26 cellular contexts compared by ENCODE assay signal in genomic region chr10:33236916-33237315, GRCh38.
A peak's percentile ranks its signal among the peaks of the same experiment; 100 is the strongest.
DNase-seq lines count a peak whose midpoint lies in the region; ATAC-seq, FAIRE-seq and TF ChIP-seq lines count a peak whose summit lies in the region.
"Had no signal": no experiment of that assay in that cellular context is flagged by ENCODE, and none has a peak within 500 bp of the region (broad histone marks: within the 10 kb centered on the region; RNA-seq: fewer than 3 reads in every experiment).

No MANE protein-coding gene starts in this region.

- in situ Hi-C loops in IMR-90 (cut with MboI; ENCODE audit: low sequenced_read_pairs), result no loop called here

- H3K27ac Mint-ChIP-seq in nephron progenitor cell, result peak overlapping the region; percentile 66
- H3K27ac Mint-ChIP-seq: activated CD4-positive, alpha-beta T cell treated with anti-CD3 and anti-CD28 coated beads, Interleukin-2, amount 10 ng/mL, durations not matched to agents 7 days and 5 days; immature natural killer cell; T-helper 2 cell treated with Interferon-gamma antibody and Interleukin-4, amounts not matched to agents 5 μg/mL and 100 μg/mL, for 36 hours had no signal

- H3K4me1 ChIP-seq in A549, result peaks cover 73% of the 10 kb centered on the region
- H3K4me1 ChIP-seq in IMR-90 (ENCODE audit: control insufficient read depth, insufficient read depth, low read length), result peaks cover 33% of the 10 kb centered on the region
- H3K4me1 ChIP-seq in endocrine pancreas (ENCODE audit: control insufficient read depth, insufficient read depth, low read length), result peaks cover 10% of the 10 kb centered on the region
- H3K4me1 ChIP-seq in body of pancreas, result no peaks in the 10 kb centered on the region
- H3K4me1 ChIP-seq in tibial artery, result peaks cover 0 to 28% (median 7%) of the 10 kb centered on the region in 4 donors

- peak; percentile 18 for FAIRE-seq in A549 (lab: Jason Lieb, UNC)
- FAIRE-seq: GM12878 had no signal

- peaks cover 81% of the 10 kb centered on the region for H3K36me3 Mint-ChIP-seq in nephron progenitor cell (ENCODE audit: low read depth)
- H3K36me3 Mint-ChIP-seq: immature natural killer cell had no signal

- peak overlapping the region; percentile 35 for H3K14ac ChIP-seq in IMR-90 (replicated peaks; ENCODE audit: low read depth, low read length)

- no peaks in the 10 kb centered on the region; the same call in 1 of the 2 replicates for H4K20me1 ChIP-seq in IMR-90 (ENCODE audit: insufficient read depth, low read length)

- TF ChIP-seq RAD21 in A549 (conservative IDR thresholded peaks at IDR 0.05 in 1 of 2, IDR thresholded peaks at IDR 0.05 in 1 of 2) (no peak), IMR-90 (IDR thresholded peaks at IDR 0.05; ENCODE audit: low read length) (no peak)

- no peak overlapping the region for H3K56ac ChIP-seq in IMR-90 (ENCODE audit: extremely low read depth, insufficient read depth, low read length)

- peaks cover 20 to 57% of the 10 kb centered on the region in 2 experiments for H3K79me1 ChIP-seq in IMR-90 (ENCODE audit: low read depth in 1 of 2, low read length in 2 of 2)

- ATAC-seq in A549 (no peak), IMR-90 (ENCODE audit: low read depth) (no peak), body of pancreas (no peak), GM21390 (IDR thresholded peaks at IDR 0.05; ENCODE audit: unreplicated experiment) (no peak)
- ATAC-seq: GM12878, Right ventricle myocardium inferior had no signal

- H4K8ac ChIP-seq in IMR-90 (ENCODE audit: low read depth in 2 of 2, low read length in 2 of 2), result peak overlapping the region; percentile 19 to 81; a peak in 2 of 4 replicates

- H3K9me3 ChIP-seq in A549 (no peaks in the 10 kb centered on the region), IMR-90 (ENCODE audit: control insufficient read depth, insufficient read depth, low read length) (no peaks in the 10 kb centered on the region), endocrine pancreas (ENCODE audit: control insufficient read depth, low read length) (no peaks in the 10 kb centered on the region), body of pancreas (no peaks in the 10 kb centered on the region), tibial artery (no peaks in the 10 kb centered on the region)
- H3K9me3 ChIP-seq: uterus had no signal

- CTCF ChIA-PET in A549 (lab: Yijun Ruan, JAX) (interaction anchor here (0.7 to 2.1 kb wide), 3 partner anchors 36 to 1504 kb away, joined by 3 to 7 read pairs (median 6); no protein-coding TSS in a partner anchor), IMR-90 (lab: Yijun Ruan, JAX) (no interaction called here)

- peak overlapping the region; percentile 81; the same call in 1 of the 2 replicates for H3K4ac ChIP-seq in IMR-90 (ENCODE audit: low read depth, low read length)

- BruUV-seq in IMR-90 (replicated peaks; lab: Mats Ljungman, UMichigan), result no TSS peak

- no peak for TF ChIP-seq EP300 in A549 (IDR thresholded peaks at IDR 0.05)

- H3K27me3 ChIP-seq in IMR-90 (ENCODE audit: control insufficient read depth, insufficient read depth, low read length) (no peaks in the 10 kb centered on the region), endocrine pancreas (ENCODE audit: control insufficient read depth, insufficient read depth, low read length) (no peaks in the 10 kb centered on the region), body of pancreas (no peaks in the 10 kb centered on the region), tibial artery (no peaks in the 10 kb centered on the region)
- H3K27me3 ChIP-seq: neural progenitor cell, uterus had no signal

- intact Hi-C loops in IMR-90 (cut with micrococcal nuclease), result no loop called here
- intact Hi-C loops in body of pancreas (cut with DNase I), result no loop called here
- intact Hi-C loops in tibial artery (cut with DNase I; ENCODE audit: low total_unique reads), result no loop called here

- no peak overlapping the region for H2AFZ ChIP-seq in IMR-90 (replicated peaks; ENCODE audit: low read length, poor library complexity)

- dilution Hi-C loops in IMR-90 (cut with HindIII; ENCODE audit: low sequenced_read_pairs, unreplicated experiment), result no loop called here

- H3K4me3 Mint-ChIP-seq in nephron progenitor cell, result no peak overlapping the region
- H3K4me3 Mint-ChIP-seq: activated CD4-positive, alpha-beta T cell treated with anti-CD3 and anti-CD28 coated beads, Interleukin-2, amount 10 ng/mL, durations not matched to agents 7 days and 5 days; central memory CD8-positive, alpha-beta T cell; immature natural killer cell; neural progenitor cell; T-helper 2 cell treated with Interferon-gamma antibody and Interleukin-4, amounts not matched to agents 5 μg/mL and 100 μg/mL, for 36 hours had no signal

- no peak for TF ChIP-seq POLR2A in A549 (IDR thresholded peaks at IDR 0.05; ENCODE audit: low read length)
- TF ChIP-seq POLR2A in IMR-90 (IDR thresholded peaks at IDR 0.05; ENCODE audit: low read depth, low read length), result no peak
- no peak for TF ChIP-seq POLR2A in body of pancreas (IDR thresholded peaks at IDR 0.05)

- peak overlapping the region; percentile 91 to 92 for H3K27ac ChIP-seq in A549
- H3K27ac ChIP-seq in IMR-90 (ENCODE audit: insufficient read depth, low read length), result no peak overlapping the region; the same call in 1 of the 2 replicates
- no peak overlapping the region for H3K27ac ChIP-seq in body of pancreas
- no peak overlapping the region for H3K27ac ChIP-seq in tibial artery
- H3K27ac ChIP-seq: neural progenitor cell had no signal

- peak overlapping the region; percentile 86 for H2BK20ac ChIP-seq in IMR-90 (ENCODE audit: low read depth, low read length)

- peak overlapping the region; percentile 65 for H4K91ac ChIP-seq in IMR-90 (ENCODE audit: insufficient read depth, low read depth, low read length)

- H3K4me1 Mint-ChIP-seq in nephron progenitor cell, result peaks cover 85% of the 10 kb centered on the region
- H3K4me1 Mint-ChIP-seq: activated CD4-positive, alpha-beta T cell treated with anti-CD3 and anti-CD28 coated beads, Interleukin-2, amount 10 ng/mL, durations not matched to agents 7 days and 5 days; central memory CD8-positive, alpha-beta T cell; immature natural killer cell had no signal

- peak overlapping the region; percentile 60; the same call in 1 of the 2 replicates for H3K23ac ChIP-seq in IMR-90 (ENCODE audit: low read depth, low read length)

- 91% methylated on average over 6 of the region's 6 CpGs for WGBS in A549 (ENCODE audit: missing lambda C conversion rate)
- WGBS in IMR-90 (ENCODE audit: extremely low coverage in 2 of 2, insufficient read length in 1 of 2), 2 experiments, result 100% methylated on average over 3 of the region's 6 CpGs; no CpG with 5 or more reads in 1 of the 2 experiments
- 72 to 79% methylated on average over 6 of the region's 6 CpGs for WGBS in body of pancreas, 2 donors

- H2BK120ac ChIP-seq in IMR-90 (ENCODE audit: low read depth, low read length), result peak overlapping the region; percentile 91

- H2BK5ac ChIP-seq in IMR-90 (ENCODE audit: low read depth, low read length, poor library complexity, severe bottlenecking), result peak overlapping the region; percentile 96

- H3K9ac ChIP-seq in IMR-90 (ENCODE audit: low read depth, low read length) (no peak overlapping the region), endocrine pancreas (ENCODE audit: control insufficient read depth, insufficient read depth, low read length) (no peak overlapping the region)
- H3K9ac ChIP-seq: neural progenitor cell had no signal

- POLR2A ChIA-PET in A549 (lab: Yijun Ruan, JAX) (no interaction called here), IMR-90 (lab: Charles Lee; ENCODE audit: unreplicated experiment) (interaction anchor here (0.8 kb wide), 1 partner anchor 22 kb away, joined by 3 read pairs; no protein-coding TSS in a partner anchor)

- H3K9me1 ChIP-seq in IMR-90 (ENCODE audit: insufficient read depth, low read length), result peaks cover 6% of the 10 kb centered on the region; the same call in 1 of the 2 replicates

- peak overlapping the region; percentile 74 for H3K4me2 ChIP-seq in A549
- no peak overlapping the region for H3K4me2 ChIP-seq in IMR-90 (ENCODE audit: low read depth, low read length)
- H3K4me2 ChIP-seq: neural progenitor cell had no signal

- H3K4me3 ChIP-seq in A549 (no peak overlapping the region), IMR-90 (ENCODE audit: insufficient read depth, low read depth, low read length) (no peak overlapping the region), endocrine pancreas (ENCODE audit: control insufficient read depth, insufficient read depth, low read length) (peak overlapping the region; percentile 74), body of pancreas (no peak overlapping the region), tibial artery (no peak overlapping the region)
- H3K4me3 ChIP-seq: GM12878, neural progenitor cell, skin epidermis, uterus had no signal

- no peaks in the 10 kb centered on the region for H3K27me3 Mint-ChIP-seq in nephron progenitor cell (ENCODE audit: low read depth, poor library complexity)

- H3K18ac ChIP-seq in IMR-90 (ENCODE audit: low read depth, low read length), result peak overlapping the region; percentile 73

- DNase-seq in A549 (ENCODE audit: low read depth in 1 of 2, low spot score in 1 of 2) (no peak), IMR-90 (no peak), nephron progenitor cell (no peak), body of pancreas (no peak), DMS79 treated with DMSO at 0.1 percent for 48 hours (lab: John Stamatoyannopoulos, UW) (no peak), tibial artery (no peak)
- DNase-seq: ACHN; activated CD4-positive, alpha-beta T cell treated with anti-CD3 and anti-CD28 coated beads, Interleukin-2, amount 10 ng/mL, durations not matched to agents 7 days and 5 days; activated naive CD4-positive, alpha-beta T cell treated with anti-CD3 and anti-CD28 coated beads, Interleukin-2, amount 50 U/mL, for 16 hours; amygdala; C1 segment of cervical spinal cord; foreskin fibroblast; hippocampal formation; immature natural killer cell; NCI-H1048; NCI-H1930; stimulated activated CD4-positive, alpha-beta T cell treated with anti-CD3 and anti-CD28 coated beads, Interleukin-2, amount 100 ng/mL, for 24 hours; uterus had no signal

- peak overlapping the region; percentile 65 for H2AK5ac ChIP-seq in IMR-90 (ENCODE audit: low read depth, low read length)

- H3K36me3 ChIP-seq in IMR-90 (ENCODE audit: control insufficient read depth, insufficient read depth, low read length), result no peaks in the 10 kb centered on the region
- no peaks in the 10 kb centered on the region for H3K36me3 ChIP-seq in endocrine pancreas (ENCODE audit: control insufficient read depth, insufficient read depth, low read length)
- H3K36me3 ChIP-seq in body of pancreas (replicated peaks in 1 of 2; ENCODE audit: insufficient read depth in 1 of 2, low read depth in 2 of 2), result no peaks in the 10 kb centered on the region
- no peaks in the 10 kb centered on the region for H3K36me3 ChIP-seq in tibial artery
- H3K36me3 ChIP-seq: neural progenitor cell, uterus had no signal

- peak overlapping the region; percentile 86; the same call in 1 of the 2 replicates for H4K5ac ChIP-seq in IMR-90 (ENCODE audit: low read depth, low read length)

- TF ChIP-seq CTCF in A549 (IDR thresholded peaks at IDR 0.05) (no peak), IMR-90 (conservative IDR thresholded peaks at IDR 0.05; ENCODE audit: low read depth, low read length) (no peak), nephron progenitor cell (IDR thresholded peaks at IDR 0.05) (no peak), body of pancreas (IDR thresholded peaks at IDR 0.05) (no peak), tibial artery (IDR thresholded peaks at IDR 0.05) (no peak)

- H2BK15ac ChIP-seq in IMR-90 (ENCODE audit: low read depth, low read length), result peak overlapping the region; percentile 69

- H3K9me3 Mint-ChIP-seq in nephron progenitor cell, result peaks cover under 1% of the 10 kb centered on the region
- H3K9me3 Mint-ChIP-seq: activated CD4-positive, alpha-beta T cell treated with anti-CD3 and anti-CD28 coated beads, Interleukin-2, amount 10 ng/mL, durations not matched to agents 7 days and 5 days; central memory CD8-positive, alpha-beta T cell; immature natural killer cell; neural progenitor cell; T-helper 2 cell treated with Interferon-gamma antibody and Interleukin-4, amounts not matched to agents 5 μg/mL and 100 μg/mL, for 36 hours had no signal

- no peak overlapping the region for H2AK9ac ChIP-seq in IMR-90 (replicated peaks; ENCODE audit: low read depth, low read length, poor library complexity)

Comparison
In these comparisons a context has a peak if more than half of its experiments do, and no peak if none do; other contexts are left out.
1. H3K27ac ChIP-seq: peak in A549 (2 of 2); none in IMR-90 (single experiment), body of pancreas (0 of 4) and tibial artery (0 of 2).